Comparison of ENCODE assay signal across 12 cellular contexts in the genomic region with DNA sequence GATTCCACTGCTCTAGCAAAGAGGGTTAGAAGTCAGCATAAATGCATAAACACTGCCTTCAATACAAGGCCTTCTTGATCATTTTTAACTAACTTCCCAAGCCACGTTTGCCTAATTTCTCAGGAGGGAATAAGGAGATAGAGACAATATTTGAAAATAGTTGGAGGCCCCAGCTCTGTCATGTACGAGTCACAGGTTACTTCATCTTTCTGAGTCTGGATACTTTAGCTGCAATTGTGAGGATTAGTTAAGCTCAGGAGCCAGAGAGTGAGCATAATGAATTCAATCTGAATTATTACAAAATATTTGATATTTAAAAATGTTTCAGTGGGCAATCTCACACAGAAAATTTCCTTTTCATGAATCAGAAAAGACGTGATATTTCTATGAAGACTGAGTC.
"Had no signal": no experiment of that assay in that cellular context is flagged by ENCODE, and none has a peak within 500 bp of the region (broad histone marks: within the 10 kb centered on the region; RNA-seq: fewer than 3 reads in every experiment).

No MANE protein-coding gene starts in this region.

- H3K4me1 ChIP-seq: body of pancreas, gastrocnemius medialis, heart right ventricle, left ventricle myocardium inferior, upper lobe of left lung had no signal

- H3K36me3 Mint-ChIP-seq: activated naive CD4-positive, alpha-beta T cell treated with anti-CD3 and anti-CD28 coated beads, Interleukin-2, amount 50 U/mL, for 24 hours had no signal

- DNase-seq: activated CD4-positive, alpha-beta T cell treated with anti-CD3 and anti-CD28 coated beads, Interleukin-2, amount 50 U/mL, for 1 hour; activated T-cell treated with anti-CD3 and anti-CD28 coated beads for 4 hours; amniotic stem cell; body of pancreas; endodermal cell; gastrocnemius medialis; heart right ventricle; kidney; left ventricle myocardium inferior; stimulated activated naive CD8-positive, alpha-beta T cell treated with anti-CD3 and anti-CD28 coated beads, Interleukin-15, Interleukin-2, amounts not matched to agents 100 U/mL and 50 U/mL, for 24 hours; upper lobe of left lung had no signal

- H3K4me3 Mint-ChIP-seq: activated naive CD4-positive, alpha-beta T cell treated with anti-CD3 and anti-CD28 coated beads, Interleukin-2, amount 50 U/mL, for 24 hours; endodermal cell had no signal

- H3K27ac Mint-ChIP-seq: activated naive CD4-positive, alpha-beta T cell treated with anti-CD3 and anti-CD28 coated beads, Interleukin-2, amount 50 U/mL, for 24 hours; endodermal cell had no signal

- H3K36me3 ChIP-seq: gastrocnemius medialis, heart right ventricle, left ventricle myocardium inferior, upper lobe of left lung had no signal

- H3K9me3 ChIP-seq: body of pancreas, gastrocnemius medialis, upper lobe of left lung had no signal

- H3K4me1 Mint-ChIP-seq: activated naive CD4-positive, alpha-beta T cell treated with anti-CD3 and anti-CD28 coated beads, Interleukin-2, amount 50 U/mL, for 24 hours; endodermal cell had no signal

- H3K4me3 ChIP-seq: body of pancreas, gastrocnemius medialis, heart right ventricle, left ventricle myocardium inferior, upper lobe of left lung had no signal

- FAIRE-seq: kidney had no signal

- H3K27me3 ChIP-seq: body of pancreas, gastrocnemius medialis, heart right ventricle, upper lobe of left lung had no signal

- H3K27ac ChIP-seq: body of pancreas, gastrocnemius medialis, heart right ventricle, left ventricle myocardium inferior, upper lobe of left lung had no signal
